In genomic region chr17:61362852-61363600, GRCh38 we compare ENCODE assay signal across 16 cellular contexts. TPM values are rescaled to one million over a fixed set of nuclear protein-coding genes. Genes with fewer than 3 reads are reported as not detected.
A peak's percentile ranks its signal among the peaks of the same experiment; 100 is the strongest.
DNase-seq lines count a peak whose midpoint lies in the region; ATAC-seq and TF ChIP-seq lines count a peak whose summit lies in the region.
"Had no signal": no experiment of that assay in that cellular context is flagged by ENCODE, and none has a peak within 500 bp of the region (broad histone marks: within the 10 kb centered on the region; RNA-seq: fewer than 3 reads in every experiment).

No MANE protein-coding gene starts in this region.

- peak overlapping the region; percentile 57 for H3K27ac Mint-ChIP-seq in Caco-2 (ENCODE audit: unreplicated experiment)
- no peak overlapping the region for H3K27ac Mint-ChIP-seq in T-cell
- H3K27ac Mint-ChIP-seq: CD4-positive, CD25-positive, alpha-beta regulatory T cell; H9 had no signal

- peaks cover 7% of the 10 kb centered on the region; the same call in 1 of the 2 replicates for H3K4me1 ChIP-seq in Caco-2

- BruUV-seq in Caco-2 (replicated peaks; lab: Mats Ljungman, UMichigan), result no TSS peak

- H3K27me3 Mint-ChIP-seq in Caco-2 (ENCODE audit: insufficient read depth, unreplicated experiment) (no peaks in the 10 kb centered on the region), T-cell (no peaks in the 10 kb centered on the region)
- H3K27me3 Mint-ChIP-seq: CD4-positive, CD25-positive, alpha-beta regulatory T cell; CD8-positive, alpha-beta memory T cell had no signal

- DNase-seq in Caco-2 (no peak), NCI-H2171 treated with DMSO at 0.1 percent for 48 hours (lab: John Stamatoyannopoulos, UW) (peak; percentile 20), foreskin melanocyte (peak; percentile 72), occipital lobe (lab: John Stamatoyannopoulos, UW) (no peak), T-cell (no peak)
- DNase-seq: ACHN; BE2C; C1 segment of cervical spinal cord; CD4-positive, CD25-positive, alpha-beta regulatory T cell; CD8-positive, alpha-beta memory T cell; DND-41; EL; H9 had no signal

- no peaks in the 10 kb centered on the region for H3K36me3 ChIP-seq in Caco-2 (ENCODE audit: control insufficient read depth, insufficient read depth, low read length)
- H3K36me3 ChIP-seq: BE2C had no signal

- CTCF ChIA-PET in Caco-2 (lab: Charles Lee), result interaction anchor here (0.6 kb wide), 1 partner anchor 13 kb away, joined by 3 read pairs; no protein-coding TSS in a partner anchor
- CTCF ChIA-PET in T-cell (lab: Charles Lee), result interaction anchor here in 1 of 2 donors (0.5 kb wide), 1 partner anchor 12 kb away, joined by 3 read pairs; no protein-coding TSS in a partner anchor

- H3K9me3 Mint-ChIP-seq in Caco-2 (ENCODE audit: unreplicated experiment) (no peaks in the 10 kb centered on the region), T-cell (no peaks in the 10 kb centered on the region)
- H3K9me3 Mint-ChIP-seq: CD4-positive, CD25-positive, alpha-beta regulatory T cell; CD8-positive, alpha-beta memory T cell had no signal

- H3K36me3 Mint-ChIP-seq in Caco-2 (ENCODE audit: insufficient read depth, unreplicated experiment) (peaks cover 6% of the 10 kb centered on the region), T-cell (peaks cover 10% of the 10 kb centered on the region)

- no peaks in the 10 kb centered on the region for H3K9me3 ChIP-seq in Caco-2
- H3K9me3 ChIP-seq: BE2C had no signal

- peaks cover 17% of the 10 kb centered on the region for H3K4me1 Mint-ChIP-seq in Caco-2 (ENCODE audit: low read depth, unreplicated experiment)
- H3K4me1 Mint-ChIP-seq in T-cell, result no peaks in the 10 kb centered on the region
- H3K4me1 Mint-ChIP-seq: CD4-positive, CD25-positive, alpha-beta regulatory T cell; CD8-positive, alpha-beta memory T cell had no signal

- no peaks in the 10 kb centered on the region for H3K27me3 ChIP-seq in Caco-2 (replicated peaks; ENCODE audit: control insufficient read depth, insufficient read depth, low read length)
- H3K27me3 ChIP-seq: BE2C had no signal

- H3K4me3 ChIP-seq in Caco-2 (ENCODE audit: low read depth, low read length), result no peak overlapping the region
- H3K4me3 ChIP-seq: GM12878 had no signal

- no peak for ATAC-seq in GM18502 (IDR thresholded peaks at IDR 0.05; ENCODE audit: poor library complexity, unreplicated experiment)
- ATAC-seq in T-cell (replicated peaks in 1 of 4), result no peak
- ATAC-seq: GM12878 had no signal

- H3K4me3 Mint-ChIP-seq in Caco-2 (ENCODE audit: unreplicated experiment) (no peak overlapping the region), T-cell (no peak overlapping the region)
- H3K4me3 Mint-ChIP-seq: CD4-positive, CD25-positive, alpha-beta regulatory T cell; CD8-positive, alpha-beta memory T cell; H9 had no signal

- intact Hi-C loops in Caco-2 (cut with micrococcal nuclease; ENCODE audit: unreplicated experiment), result no loop called here

- TF ChIP-seq CTCF in Caco-2 (IDR thresholded peaks at IDR 0.05; ENCODE audit: insufficient read depth in 1 of 2, low read depth in 1 of 2, low read length in 1 of 2, severe bottlenecking in 1 of 2, unreplicated experiment in 1 of 2), result no peak

- POLR2A ChIA-PET in Caco-2 (lab: Charles Lee), result no interaction called here
- POLR2A ChIA-PET in T-cell (lab: Charles Lee), result interaction anchor here in 1 of 2 donors (0.6 kb wide), 1 partner anchor 27 kb away, joined by 3 read pairs; no protein-coding TSS in a partner anchor

RNA-seq across cellular contexts. Expression of gene TBX2, which starts 36.6 kb away (rescaled TPM):
- total RNA-seq in Caco-2 (2022), result 8.9 and 11.5 TPM in 2 replicates
- 0.47 TPM for total RNA-seq in occipital lobe
- under 1 TPM in 3 of 5 donors, not detected in 2; 0.26 to 0.82 (median 0.32) TPM for total RNA-seq in T-cell
- total RNA-seq: CD4-positive, CD25-positive, alpha-beta regulatory T cell; H1; H9 had no signal

Comparison
In these comparisons a context has a peak if more than half of its experiments do, and no peak if none do; other contexts are left out.
1. DNase-seq: peak in NCI-H2171 treated with DMSO at 0.1 percent for 48 hours (single experiment) and foreskin melanocyte (single experiment); none in Caco-2 (0 of 2), occipital lobe (single experiment) and T-cell (0 of 34).